In genomic region chr1:172456344-172456769, GRCh38 we compare ENCODE assay signal across 1 cellular context.
TF ChIP-seq lines count a peak whose summit lies in the region.

No MANE protein-coding gene starts in this region.

TF ChIP-seq in K562, 482 proteins besides CTCF, POLR2A, EP300 and RAD21 (continued from another document and continues in another):
- no peak for TF ChIP-seq CHD7 (IDR thresholded peaks at IDR 0.05; ENCODE audit: low read depth, low read length)
- no peak for TF ChIP-seq CBX2 (IDR thresholded peaks at IDR 0.05; ENCODE audit: insufficient read depth, low read length, poor library complexity, severe bottlenecking)
- TF ChIP-seq PBX2 (CRISPR knock-in tag; IDR thresholded peaks at IDR 0.05; ENCODE audit: low read depth), result no peak
- peak; percentile 66 for TF ChIP-seq PBX2 (tag; conservative IDR thresholded peaks at IDR 0.05; ENCODE audit: low read depth)
- TF ChIP-seq, protein P1, sequence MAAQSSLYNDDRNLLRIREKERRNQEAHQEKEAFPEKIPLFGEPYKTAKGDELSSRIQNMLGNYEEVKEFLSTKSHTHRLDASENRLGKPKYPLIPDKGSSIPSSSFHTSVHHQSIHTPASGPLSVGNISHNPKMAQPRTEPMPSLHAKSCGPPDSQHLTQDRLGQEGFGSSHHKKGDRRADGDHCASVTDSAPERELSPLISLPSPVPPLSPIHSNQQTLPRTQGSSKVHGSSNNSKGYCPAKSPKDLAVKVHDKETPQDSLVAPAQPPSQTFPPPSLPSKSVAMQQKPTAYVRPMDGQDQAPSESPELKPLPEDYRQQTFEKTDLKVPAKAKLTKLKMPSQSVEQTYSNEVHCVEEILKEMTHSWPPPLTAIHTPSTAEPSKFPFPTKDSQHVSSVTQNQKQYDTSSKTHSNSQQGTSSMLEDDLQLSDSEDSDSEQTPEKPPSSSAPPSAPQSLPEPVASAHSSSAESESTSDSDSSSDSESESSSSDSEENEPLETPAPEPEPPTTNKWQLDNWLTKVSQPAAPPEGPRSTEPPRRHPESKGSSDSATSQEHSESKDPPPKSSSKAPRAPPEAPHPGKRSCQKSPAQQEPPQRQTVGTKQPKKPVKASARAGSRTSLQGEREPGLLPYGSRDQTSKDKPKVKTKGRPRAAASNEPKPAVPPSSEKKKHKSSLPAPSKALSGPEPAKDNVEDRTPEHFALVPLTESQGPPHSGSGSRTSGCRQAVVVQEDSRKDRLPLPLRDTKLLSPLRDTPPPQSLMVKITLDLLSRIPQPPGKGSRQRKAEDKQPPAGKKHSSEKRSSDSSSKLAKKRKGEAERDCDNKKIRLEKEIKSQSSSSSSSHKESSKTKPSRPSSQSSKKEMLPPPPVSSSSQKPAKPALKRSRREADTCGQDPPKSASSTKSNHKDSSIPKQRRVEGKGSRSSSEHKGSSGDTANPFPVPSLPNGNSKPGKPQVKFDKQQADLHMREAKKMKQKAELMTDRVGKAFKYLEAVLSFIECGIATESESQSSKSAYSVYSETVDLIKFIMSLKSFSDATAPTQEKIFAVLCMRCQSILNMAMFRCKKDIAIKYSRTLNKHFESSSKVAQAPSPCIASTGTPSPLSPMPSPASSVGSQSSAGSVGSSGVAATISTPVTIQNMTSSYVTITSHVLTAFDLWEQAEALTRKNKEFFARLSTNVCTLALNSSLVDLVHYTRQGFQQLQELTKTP (IDR thresholded peaks at IDR 0.05; ENCODE audit: low read depth in 1 of 2, partially characterized antibody in 2 of 2), result no peak
- peak; percentile 90 for TF ChIP-seq ZNF583 (CRISPR knock-in tag; IDR thresholded peaks at IDR 0.05)
- no peak for TF ChIP-seq ZNF609 (CRISPR knock-in tag; IDR thresholded peaks at IDR 0.05; ENCODE audit: borderline replicate concordance)
- no peak for TF ChIP-seq ATF7 (IDR thresholded peaks at IDR 0.05)
- peak; percentile 46; the same call in 1 of the 2 replicates for TF ChIP-seq EHMT2 (IDR thresholded peaks at IDR 0.05)
- 0 out of 2 replicates have a peak, but pooled peaks have one; percentile 82 for TF ChIP-seq ZNF57 (CRISPR knock-in tag; IDR thresholded peaks at IDR 0.05)
- TF ChIP-seq NFATC3 (IDR thresholded peaks at IDR 0.05), result no peak
- no peak for TF ChIP-seq PURB (CRISPR knock-in tag; IDR thresholded peaks at IDR 0.05; ENCODE audit: low read depth)
- TF ChIP-seq TSC22D4 (tag; IDR thresholded peaks at IDR 0.05), result no peak
- TF ChIP-seq KLF6 (CRISPR knock-in tag; IDR thresholded peaks at IDR 0.05; ENCODE audit: borderline replicate concordance), result peak; percentile 59; the same call in 1 of the 2 replicates
- no peak for TF ChIP-seq GABPB1 (CRISPR knock-in tag; IDR thresholded peaks at IDR 0.05)
- no peak for TF ChIP-seq BRCA1 (IDR thresholded peaks at IDR 0.05)
- TF ChIP-seq BRCA1 (CRISPR knock-in tag; IDR thresholded peaks at IDR 0.05), result no peak
- TF ChIP-seq, protein P2, sequence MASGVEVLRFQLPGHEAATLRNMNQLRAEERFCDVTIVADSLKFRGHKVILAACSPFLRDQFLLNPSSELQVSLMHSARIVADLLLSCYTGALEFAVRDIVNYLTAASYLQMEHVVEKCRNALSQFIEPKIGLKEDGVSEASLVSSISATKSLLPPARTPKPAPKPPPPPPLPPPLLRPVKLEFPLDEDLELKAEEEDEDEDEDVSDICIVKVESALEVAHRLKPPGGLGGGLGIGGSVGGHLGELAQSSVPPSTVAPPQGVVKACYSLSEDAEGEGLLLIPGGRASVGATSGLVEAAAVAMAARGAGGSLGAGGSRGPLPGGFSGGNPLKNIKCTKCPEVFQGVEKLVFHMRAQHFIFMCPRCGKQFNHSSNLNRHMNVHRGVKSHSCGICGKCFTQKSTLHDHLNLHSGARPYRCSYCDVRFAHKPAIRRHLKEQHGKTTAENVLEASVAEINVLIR (CRISPR knock-in tag; IDR thresholded peaks at IDR 0.05), result peak; percentile 56; the same call in 1 of the 2 replicates
- TF ChIP-seq, protein P3, sequence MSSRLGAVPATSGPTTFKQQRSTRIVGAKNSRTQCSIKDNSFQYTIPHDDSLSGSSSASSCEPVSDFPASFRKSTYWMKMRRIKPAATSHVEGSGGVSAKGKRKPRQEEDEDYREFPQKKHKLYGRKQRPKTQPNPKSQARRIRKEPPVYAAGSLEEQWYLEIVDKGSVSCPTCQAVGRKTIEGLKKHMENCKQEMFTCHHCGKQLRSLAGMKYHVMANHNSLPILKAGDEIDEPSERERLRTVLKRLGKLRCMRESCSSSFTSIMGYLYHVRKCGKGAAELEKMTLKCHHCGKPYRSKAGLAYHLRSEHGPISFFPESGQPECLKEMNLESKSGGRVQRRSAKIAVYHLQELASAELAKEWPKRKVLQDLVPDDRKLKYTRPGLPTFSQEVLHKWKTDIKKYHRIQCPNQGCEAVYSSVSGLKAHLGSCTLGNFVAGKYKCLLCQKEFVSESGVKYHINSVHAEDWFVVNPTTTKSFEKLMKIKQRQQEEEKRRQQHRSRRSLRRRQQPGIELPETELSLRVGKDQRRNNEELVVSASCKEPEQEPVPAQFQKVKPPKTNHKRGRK (tag; IDR thresholded peaks at IDR 0.05), result no peak
- TF ChIP-seq FOXA1 (IDR thresholded peaks at IDR 0.05; ENCODE audit: borderline replicate concordance), result no peak
- peak; percentile 71; the same call in 1 of the 2 replicates for TF ChIP-seq KLF1 (tag; IDR thresholded peaks at IDR 0.05)
- peak; percentile 65; the same call in 1 of the 2 replicates for TF ChIP-seq MBD2 (IDR thresholded peaks at IDR 0.05; ENCODE audit: borderline replicate concordance, low read depth)
- TF ChIP-seq NCOA4 (IDR thresholded peaks at IDR 0.05; ENCODE audit: partially characterized antibody), result no peak
- TF ChIP-seq ZNF395 (CRISPR knock-in tag; IDR thresholded peaks at IDR 0.05), result peak; percentile 96
- no peak for TF ChIP-seq ZC3H8 (IDR thresholded peaks at IDR 0.05)
